In the genomic region with DNA sequence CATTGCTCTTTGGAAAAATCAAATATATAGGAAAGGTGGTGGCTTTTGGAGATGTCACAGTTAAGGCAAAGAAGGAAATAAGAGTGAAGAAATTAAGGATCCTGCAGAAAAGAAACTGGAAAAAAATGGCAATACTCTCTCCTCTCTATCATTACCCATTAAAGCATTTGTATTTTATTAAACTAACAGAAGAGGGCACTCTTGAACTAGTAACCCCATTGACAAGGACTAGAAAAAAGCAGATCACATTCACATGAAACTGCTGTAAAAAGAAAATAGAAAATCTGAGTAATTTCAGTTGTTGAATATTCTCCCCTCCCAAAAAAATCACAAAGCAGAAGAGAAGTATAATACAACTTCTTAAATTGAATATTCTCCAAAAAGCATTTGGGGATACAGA, we compare ENCODE assay signal across 8 cellular contexts.
DNase-seq lines count a peak whose midpoint lies in the region; TF ChIP-seq lines count a peak whose summit lies in the region.

No MANE protein-coding gene starts in this region.

- TF ChIP-seq EP300 in stomach (IDR thresholded peaks at IDR 0.05), result no peak

- H3K27ac ChIP-seq in ascending aorta (no peak overlapping the region), Peyer's patch (no peak overlapping the region), stomach (no peak overlapping the region)

- H3K4me3 ChIP-seq in ascending aorta, result no peak overlapping the region
- no peak overlapping the region for H3K4me3 ChIP-seq in Peyer's patch
- H3K4me3 ChIP-seq in stomach, result no peak overlapping the region

- DNase-seq in ELR (ENCODE audit: low read depth) (peak; percentile 34), HuH-7 (ENCODE audit: low spot score) (peak; percentile 5), SHP77 (lab: John Stamatoyannopoulos, UW) (peak; percentile 30 to 58), iPS DF 4.7 (ENCODE audit: extremely low read depth, low spot score) (peak; percentile 9), ascending aorta (ENCODE audit: low spot score in 2 of 2) (no peak), Peyer's patch (no peak), stomach (no peak)
- DNase-seq in stimulated activated CD4-positive, alpha-beta T cell treated with anti-CD3 and anti-CD28 coated beads, Interleukin-2, amount 100 ng/mL, for 48 hours, result no peak

- H3K36me3 ChIP-seq in ascending aorta (no peaks in the 10 kb centered on the region), Peyer's patch (no peaks in the 10 kb centered on the region), stomach (no peaks in the 10 kb centered on the region)

- intact Hi-C loops in ascending aorta (cut with DNase I) (no loop called here), stomach (cut with DNase I; ENCODE audit: low total_unique reads) (no loop called here)

- H3K27me3 ChIP-seq in ascending aorta (no peaks in the 10 kb centered on the region), Peyer's patch (no peaks in the 10 kb centered on the region), stomach (no peaks in the 10 kb centered on the region)

- no peak for TF ChIP-seq CTCF in ascending aorta (IDR thresholded peaks at IDR 0.05)
- no peak for TF ChIP-seq CTCF in Peyer's patch (IDR thresholded peaks at IDR 0.05)
- TF ChIP-seq CTCF in stomach (IDR thresholded peaks at IDR 0.05), result peak in 2 of 7 experiments; percentile 8 to 12

- H3K4me1 ChIP-seq in ascending aorta (no peaks in the 10 kb centered on the region), Peyer's patch (no peaks in the 10 kb centered on the region), stomach (no peaks in the 10 kb centered on the region)

- TF ChIP-seq POLR2A in Peyer's patch (IDR thresholded peaks at IDR 0.05), result no peak
- TF ChIP-seq POLR2A in stomach (IDR thresholded peaks at IDR 0.05), result no peak

- H3K9me3 ChIP-seq in ascending aorta (peaks cover 0 to 33% of the 10 kb centered on the region in 2 donors), Peyer's patch (peaks cover 0 to 5% (median 0%) of the 10 kb centered on the region in 4 donors), stomach (peaks cover 0 to 12% (median 8%) of the 10 kb centered on the region in 4 donors)

Comparison
In these comparisons a context has a peak if more than half of its experiments do, and no peak if none do; other contexts are left out.
1. DNase-seq: peak in ELR (single experiment), HuH-7 (single experiment), SHP77 (2 of 2) and iPS DF 4.7 (single experiment); none in ascending aorta (0 of 2), Peyer's patch (0 of 3), stomach (single experiment) and stimulated activated CD4-positive, alpha-beta T cell treated with anti-CD3 and anti-CD28 coated beads, Interleukin-2, amount 100 ng/mL, for 48 hours (0 of 2).